8 cellular contexts compared by ENCODE assay signal in genomic region chr2:10119601-10120157, GRCh38. TPM values are rescaled to one million over a fixed set of nuclear protein-coding genes. Genes with fewer than 3 reads are reported as not detected.
DNase-seq lines count a peak whose midpoint lies in the region; ATAC-seq and TF ChIP-seq lines count a peak whose summit lies in the region.

No MANE protein-coding gene starts in this region.

- no peaks in the 10 kb centered on the region for H3K27me3 Mint-ChIP-seq in natural killer cell (ENCODE audit: low read depth in 2 of 2)

- no peaks in the 10 kb centered on the region for H3K9me3 Mint-ChIP-seq in natural killer cell

- H3K4me3 ChIP-seq in AG10803 (ENCODE audit: low read length) (peak overlapping the region; percentile 78), choroid plexus epithelial cell (ENCODE audit: low read depth, low read length) (peak overlapping the region; percentile 78)

- no peaks in the 10 kb centered on the region for H3K36me3 Mint-ChIP-seq in natural killer cell

- peak overlapping the region; percentile 99 for H3K27ac ChIP-seq in KOPT-K1 (ENCODE audit: low read depth, low read length, poor library complexity, severe bottlenecking)

- TF ChIP-seq CTCF in AG10803 (conservative IDR thresholded peaks at IDR 0.05; ENCODE audit: low read length) (no peak), choroid plexus epithelial cell (conservative IDR thresholded peaks at IDR 0.05; ENCODE audit: low read depth, low read length) (no peak), natural killer cell (IDR thresholded peaks at IDR 0.05) (no peak)

- DNase-seq in AG10803 (ENCODE audit: low read depth) (no peak), choroid plexus epithelial cell (ENCODE audit: low read depth) (no peak), natural killer cell (no peak), NCI-H446 treated with DMSO at 0.1 percent for 48 hours (lab: John Stamatoyannopoulos, UW) (no peak)

- ATAC-seq in natural killer cell (no peak), HG03139 (IDR thresholded peaks at IDR 0.05; ENCODE audit: unreplicated experiment) (no peak), HG03025 (IDR thresholded peaks at IDR 0.05; ENCODE audit: low FRiP score, unreplicated experiment) (no peak), GM19452 (IDR thresholded peaks at IDR 0.05; ENCODE audit: unreplicated experiment) (no peak)

- H3K9me3 ChIP-seq in KOPT-K1 (ENCODE audit: insufficient read depth, low read length, poor library complexity, severe bottlenecking): no peaks in the 10 kb centered on the region

- peak overlapping the region; percentile 97 for H3K4me3 Mint-ChIP-seq in natural killer cell

- H3K27ac Mint-ChIP-seq in natural killer cell: peak overlapping the region; percentile 89 to 92

- intact Hi-C loops in natural killer cell (cut with micrococcal nuclease): loop anchor here (2.0 kb wide), 2 partner anchors 75 to 183 kb away; partner anchors contain the start of gene HPCAL1

- peaks cover 45 to 46% of the 10 kb centered on the region in 2 donors for H3K4me1 Mint-ChIP-seq in natural killer cell

- peaks cover 17% of the 10 kb centered on the region for H3K36me3 ChIP-seq in KOPT-K1 (ENCODE audit: insufficient read depth, low read length)

RNA-seq across cellular contexts. Expression of gene RRM2, which starts 2.9 kb away (rescaled TPM):
- total RNA-seq in natural killer cell: 10 to 100 TPM; 16.1 to 22.1 (median 18.5) TPM

RNA-seq across cellular contexts. Expression of gene CYS1, which starts 39.5 kb away (rescaled TPM):
- total RNA-seq in natural killer cell: not detected
